In the genomic region with DNA sequence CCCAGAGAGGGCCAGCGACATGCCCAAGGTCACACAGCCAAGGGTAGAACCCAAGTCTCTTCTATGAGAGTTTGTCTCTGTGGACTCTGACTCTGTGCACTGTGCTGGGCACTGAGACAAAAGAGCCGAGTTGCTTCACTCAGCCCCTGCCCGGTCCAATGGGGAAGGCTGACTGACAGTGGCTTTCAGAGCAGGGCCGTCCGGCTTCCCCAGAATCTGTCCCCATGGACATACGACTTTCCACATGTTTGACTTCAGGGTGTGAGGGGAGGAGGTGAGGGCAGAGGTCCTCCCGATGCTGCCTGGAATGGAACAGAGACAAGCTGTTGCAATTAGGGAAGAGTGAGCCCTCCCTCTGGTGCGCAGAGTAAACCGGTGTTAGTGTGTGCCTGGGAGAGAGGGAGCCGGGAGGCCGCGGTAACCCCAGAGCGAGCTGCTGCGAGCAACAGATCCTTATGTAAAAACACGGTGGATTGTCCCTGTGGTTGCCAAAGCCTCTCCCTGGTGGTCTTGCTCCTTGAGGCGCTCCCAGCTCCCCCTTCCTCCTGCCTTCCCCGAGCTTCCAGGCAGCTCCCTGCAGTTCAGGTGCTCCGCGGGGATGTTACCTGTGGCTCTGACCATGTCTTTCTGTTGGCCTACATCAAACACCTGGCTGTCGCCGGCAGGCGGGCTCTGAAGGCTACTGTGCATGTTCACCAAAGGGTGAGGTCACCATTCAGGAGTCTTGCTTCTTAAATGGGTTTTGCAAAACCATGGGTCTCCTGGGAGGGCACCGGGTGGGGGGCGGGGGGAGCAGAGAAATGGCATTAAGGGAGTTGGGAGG, we compare ENCODE assay signal across 8 cellular contexts. TPM values are rescaled to one million over a fixed set of nuclear protein-coding genes. Genes with fewer than 3 reads are reported as not detected.
A peak's percentile ranks its signal among the peaks of the same experiment; 100 is the strongest.
DNase-seq lines count a peak whose midpoint lies in the region; ATAC-seq lines count a peak whose summit lies in the region.

No MANE protein-coding gene starts in this region.

- H3K27me3 ChIP-seq in iPS DF 6.9 (ENCODE audit: control insufficient read depth, insufficient read depth, low read length) (peaks cover 20% of the 10 kb centered on the region; the same call in 1 of the 2 replicates), skeletal muscle satellite cell (ENCODE audit: control insufficient read depth, insufficient read depth, low read length) (no peaks in the 10 kb centered on the region)

- no peaks in the 10 kb centered on the region for H3K36me3 ChIP-seq in iPS DF 6.9 (ENCODE audit: control insufficient read depth, insufficient read depth, low read length)
- H3K36me3 ChIP-seq in skeletal muscle satellite cell (ENCODE audit: insufficient read depth, low read length): peaks cover 7% of the 10 kb centered on the region

- H3K4me1 Mint-ChIP-seq in activated naive CD8-positive, alpha-beta T cell treated with anti-CD3 and anti-CD28 coated beads, Interleukin-2, amount 50 U/mL, for 24 hours: peaks cover 9% of the 10 kb centered on the region

- no peaks in the 10 kb centered on the region for H3K9me3 ChIP-seq in iPS DF 6.9 (ENCODE audit: control insufficient read depth, insufficient read depth, low read length)
- H3K9me3 ChIP-seq in skeletal muscle satellite cell (replicated peaks; ENCODE audit: low read length): no peaks in the 10 kb centered on the region

- no peak overlapping the region for H3K27ac ChIP-seq in iPS DF 6.9 (ENCODE audit: low read length)

- H3K9me3 Mint-ChIP-seq in activated naive CD8-positive, alpha-beta T cell treated with anti-CD3 and anti-CD28 coated beads, Interleukin-2, amount 50 U/mL, for 24 hours: no peaks in the 10 kb centered on the region

- WGBS in iPS DF 6.9 (ENCODE audit: insufficient coverage, insufficient read length): no CpG with 5 or more reads among the region's 24 CpGs

- H3K4me1 ChIP-seq in iPS DF 6.9 (ENCODE audit: control insufficient read depth, insufficient read depth, low read length) (peaks cover 3% of the 10 kb centered on the region), skeletal muscle satellite cell (ENCODE audit: control insufficient read depth, insufficient read depth, low read length) (peaks cover 43% of the 10 kb centered on the region)

- peak overlapping the region; percentile 67 for H3K4me3 Mint-ChIP-seq in activated naive CD8-positive, alpha-beta T cell treated with anti-CD3 and anti-CD28 coated beads, Interleukin-2, amount 50 U/mL, for 24 hours

- H3K27me3 Mint-ChIP-seq in activated naive CD8-positive, alpha-beta T cell treated with anti-CD3 and anti-CD28 coated beads, Interleukin-2, amount 50 U/mL, for 24 hours: peaks cover 58% of the 10 kb centered on the region

- no peaks in the 10 kb centered on the region for H3K36me3 Mint-ChIP-seq in activated naive CD8-positive, alpha-beta T cell treated with anti-CD3 and anti-CD28 coated beads, Interleukin-2, amount 50 U/mL, for 24 hours (ENCODE audit: low read depth)

- no peak overlapping the region for H3K27ac Mint-ChIP-seq in activated naive CD8-positive, alpha-beta T cell treated with anti-CD3 and anti-CD28 coated beads, Interleukin-2, amount 50 U/mL, for 24 hours

- peak overlapping the region; percentile 99 for H3K4me2 ChIP-seq in skeletal muscle satellite cell (ENCODE audit: low read length)

- no peak for ATAC-seq in activated naive CD8-positive, alpha-beta T cell treated with anti-CD3 and anti-CD28 coated beads, Interleukin-2, amount 50 U/mL, for 24 hours
- ATAC-seq in GM21381 (IDR thresholded peaks at IDR 0.05; ENCODE audit: unreplicated experiment): no peak
- ATAC-seq in HG03097 (IDR thresholded peaks at IDR 0.05; ENCODE audit: low FRiP score, unreplicated experiment): no peak
- ATAC-seq in GM21723 (IDR thresholded peaks at IDR 0.05; ENCODE audit: unreplicated experiment): no peak

- peak overlapping the region; percentile 34 for H3K4me3 ChIP-seq in iPS DF 6.9 (ENCODE audit: low read length)
- H3K4me3 ChIP-seq in skeletal muscle satellite cell (ENCODE audit: low read length): peak overlapping the region; percentile 85

- peak overlapping the region; percentile 96 for H3K9ac ChIP-seq in skeletal muscle satellite cell (ENCODE audit: low read depth, low read length)

- peak; percentile 48 for DNase-seq in HPDE6-E6E7 (ENCODE audit: extremely low spot score)
- DNase-seq in activated naive CD8-positive, alpha-beta T cell treated with anti-CD3 and anti-CD28 coated beads, Interleukin-2, amount 50 U/mL, for 24 hours: no peak
- DNase-seq in iPS DF 6.9 (ENCODE audit: low read depth, low spot score): no peak
- no peak for DNase-seq in activated CD4-positive, alpha-beta T cell treated with anti-CD3 and anti-CD28 coated beads for 48 hours

RNA-seq across cellular contexts. Expression of a gene that starts 0.7 kb away (rescaled TPM):
- 4.6 and 5.1 TPM in 2 replicates for total RNA-seq in skeletal muscle satellite cell (2012; rRNA removed)
